Comparison of ENCODE assay signal across 8 cellular contexts in the genomic region with DNA sequence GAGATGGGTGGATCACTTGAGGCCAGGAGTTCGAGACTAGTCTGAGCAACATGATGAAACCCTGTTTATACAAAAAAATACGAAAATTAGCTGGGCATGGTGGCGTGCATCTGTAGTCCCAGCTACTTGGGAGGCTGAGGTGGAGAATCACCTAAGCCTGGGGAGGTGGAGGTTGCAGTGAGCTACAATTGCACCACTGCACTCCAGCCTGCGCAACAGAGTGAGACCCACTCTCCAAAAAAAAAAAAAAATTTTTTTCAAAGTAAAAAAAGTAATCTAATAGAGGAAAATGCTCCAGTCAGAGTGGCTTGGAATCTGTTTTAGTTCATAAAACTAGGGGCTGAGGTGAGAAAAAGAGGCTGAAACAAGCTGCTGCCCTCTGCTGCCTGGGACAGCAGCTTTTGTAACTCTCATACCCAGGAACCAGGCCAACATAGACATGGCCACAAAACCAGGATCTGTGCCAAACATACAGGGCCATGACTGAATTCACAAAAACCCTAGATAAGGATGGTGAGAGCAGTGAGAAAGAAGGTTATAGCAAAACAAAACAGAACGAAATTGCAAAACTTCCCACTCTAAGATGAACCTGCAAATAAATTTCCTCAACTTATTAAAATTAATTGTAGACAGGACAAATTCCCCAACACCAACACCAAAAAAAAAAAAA. TPM values are rescaled to one million over a fixed set of nuclear protein-coding genes. Genes with fewer than 3 reads are reported as not detected.
A peak's percentile ranks its signal among the peaks of the same experiment; 100 is the strongest.
DNase-seq lines count a peak whose midpoint lies in the region; ATAC-seq and TF ChIP-seq lines count a peak whose summit lies in the region.

No MANE protein-coding gene starts in this region.

- BruUV-seq in MCF 10A (replicated peaks; lab: Mats Ljungman, UMichigan) = no TSS peak

- POLR2A ChIA-PET in MCF 10A (lab: Yijun Ruan, JAX) = interaction anchor here (0.6 to 2.2 kb wide), 15 partner anchors 10 to 936 kb away, joined by 3 to 17 read pairs (median 4); partner anchors contain the start of gene UBAP1
- POLR2A ChIA-PET in activated CD4-positive, alpha-beta T cell treated with anti-CD3 and anti-CD28 coated beads for 36 hours (lab: Charles Lee) = no interaction called here

- H3K27ac ChIP-seq in breast epithelium (no peak overlapping the region), SU-DHL-6 (ENCODE audit: low read depth, low read length) (no peak overlapping the region), tibial nerve (no peak overlapping the region)

- DNase-seq in MCF 10A (ENCODE audit: unreplicated experiment) = peak; percentile 89
- DNase-seq in breast epithelium (ENCODE audit: low spot score in 2 of 2) = no peak
- DNase-seq in head of caudate nucleus = peak in 30 of 42 donors; percentile 8 to 71 (median 31)
- peak in 1 of 2 donors; percentile 28 for DNase-seq in tibial nerve (ENCODE audit: low spot score in 2 of 2)
- no peak for DNase-seq in germinal center (ENCODE audit: low spot score)
- DNase-seq in activated CD4-positive, alpha-beta T cell treated with anti-CD3 and anti-CD28 coated beads for 36 hours = no peak
- no peak for DNase-seq in activated gamma-delta T cell (lab: John Stamatoyannopoulos, UW)

- H3K9ac ChIP-seq in SU-DHL-6 (ENCODE audit: low read length) = no peak overlapping the region

- CTCF ChIA-PET in MCF 10A (lab: Yijun Ruan, JAX) = interaction anchor here (0.6 to 2.2 kb wide), 14 partner anchors 10 to 709 kb away, joined by 3 to 8 read pairs (median 4); no protein-coding TSS in a partner anchor
- CTCF ChIA-PET in activated CD4-positive, alpha-beta T cell treated with anti-CD3 and anti-CD28 coated beads for 36 hours (lab: Charles Lee) = interaction anchor here (0.7 to 1.5 kb wide), 2 partner anchors 11 to 1476 kb away, joined by 3 to 5 read pairs; no protein-coding TSS in a partner anchor

- TF ChIP-seq CTCF in MCF 10A (IDR thresholded peaks at IDR 0.05; ENCODE audit: unreplicated experiment) (peak; percentile 30), breast epithelium (IDR thresholded peaks at IDR 0.05) (no peak), SU-DHL-6 (IDR thresholded peaks at IDR 0.05; ENCODE audit: insufficient read depth, low read length, poor library complexity, severe bottlenecking) (peak; percentile 43), tibial nerve (IDR thresholded peaks at IDR 0.05) (peak in 3 of 5 experiments; percentile 19 to 30 (median 25))

- no peak for TF ChIP-seq POLR2A in breast epithelium (IDR thresholded peaks at IDR 0.05)
- no peak for TF ChIP-seq POLR2A in tibial nerve (IDR thresholded peaks at IDR 0.05)

- H3K36me3 Mint-ChIP-seq in MCF 10A (ENCODE audit: insufficient read depth, unreplicated experiment) = no peaks in the 10 kb centered on the region
- no peaks in the 10 kb centered on the region for H3K36me3 Mint-ChIP-seq in activated CD4-positive, alpha-beta T cell treated with anti-CD3 and anti-CD28 coated beads for 36 hours (ENCODE audit: low read depth)

- H3K4me3 Mint-ChIP-seq in MCF 10A (ENCODE audit: unreplicated experiment) = no peak overlapping the region
- H3K4me3 Mint-ChIP-seq in activated CD4-positive, alpha-beta T cell treated with anti-CD3 and anti-CD28 coated beads for 36 hours = no peak overlapping the region

- H3K79me2 ChIP-seq in SU-DHL-6 (ENCODE audit: insufficient read depth, low read length) = no peaks in the 10 kb centered on the region

- WGBS in tibial nerve, 2 donors = 81 to 83% methylated on average over 5 of the region's 5 CpGs

- H3K9me2 ChIP-seq in SU-DHL-6 (replicated peaks; ENCODE audit: insufficient read depth, low read length) = no peaks in the 10 kb centered on the region

- H3K27me3 ChIP-seq in breast epithelium = no peaks in the 10 kb centered on the region
- no peaks in the 10 kb centered on the region for H3K27me3 ChIP-seq in SU-DHL-6 (ENCODE audit: low read length)
- H3K27me3 ChIP-seq in tibial nerve = no peaks in the 10 kb centered on the region

- no peaks in the 10 kb centered on the region for H3K4me1 ChIP-seq in breast epithelium
- peaks cover 0 to 14% (median 2%) of the 10 kb centered on the region in 4 donors for H3K4me1 ChIP-seq in tibial nerve

- no peak overlapping the region for H3K27ac Mint-ChIP-seq in MCF 10A (ENCODE audit: low read depth, unreplicated experiment)
- no peak overlapping the region for H3K27ac Mint-ChIP-seq in activated CD4-positive, alpha-beta T cell treated with anti-CD3 and anti-CD28 coated beads for 36 hours

- no peaks in the 10 kb centered on the region for H3F3A ChIP-seq in SU-DHL-6 (ENCODE audit: insufficient read depth)

- TF ChIP-seq EP300 in tibial nerve (IDR thresholded peaks at IDR 0.05) = peak in 1 of 2 donors; percentile 44

- H3K4me3 ChIP-seq in breast epithelium (no peak overlapping the region), SU-DHL-6 (ENCODE audit: insufficient read depth, low read length, poor library complexity, severe bottlenecking) (no peak overlapping the region), tibial nerve (no peak overlapping the region)

- peaks cover 15% of the 10 kb centered on the region for H3K4me1 Mint-ChIP-seq in MCF 10A (ENCODE audit: insufficient read depth, unreplicated experiment)
- peaks cover 2% of the 10 kb centered on the region for H3K4me1 Mint-ChIP-seq in activated CD4-positive, alpha-beta T cell treated with anti-CD3 and anti-CD28 coated beads for 36 hours

- no peaks in the 10 kb centered on the region for H3K27me3 Mint-ChIP-seq in MCF 10A (ENCODE audit: insufficient read depth, unreplicated experiment)
- H3K27me3 Mint-ChIP-seq in activated CD4-positive, alpha-beta T cell treated with anti-CD3 and anti-CD28 coated beads for 36 hours = no peaks in the 10 kb centered on the region

- H3K9me3 ChIP-seq in breast epithelium = no peaks in the 10 kb centered on the region
- H3K9me3 ChIP-seq in SU-DHL-6 (ENCODE audit: insufficient read depth, low read length) = no peaks in the 10 kb centered on the region
- no peaks in the 10 kb centered on the region for H3K9me3 ChIP-seq in tibial nerve

- no peaks in the 10 kb centered on the region for H3K9me3 Mint-ChIP-seq in MCF 10A (ENCODE audit: unreplicated experiment)
- no peaks in the 10 kb centered on the region for H3K9me3 Mint-ChIP-seq in activated CD4-positive, alpha-beta T cell treated with anti-CD3 and anti-CD28 coated beads for 36 hours (ENCODE audit: low read depth)

- H4K20me1 ChIP-seq in SU-DHL-6 (ENCODE audit: low read depth, low read length) = no peaks in the 10 kb centered on the region

- no peak for ATAC-seq in activated CD4-positive, alpha-beta T cell treated with anti-CD3 and anti-CD28 coated beads for 36 hours

- H3K4me2 ChIP-seq in SU-DHL-6 (ENCODE audit: low read depth, low read length, poor library complexity, severe bottlenecking) = no peak overlapping the region

- intact Hi-C loops in MCF 10A (cut with micrococcal nuclease) = no loop called here
- intact Hi-C loops in breast epithelium (cut with DNase I; ENCODE audit: low total_unique reads) = no loop called here
- intact Hi-C loops in head of caudate nucleus (cut with DNase I) = no loop called here
- intact Hi-C loops in activated CD4-positive, alpha-beta T cell treated with anti-CD3 and anti-CD28 coated beads for 36 hours (cut with DNase I, micrococcal nuclease) = no loop called here

- no peaks in the 10 kb centered on the region for H3K36me3 ChIP-seq in breast epithelium
- no peaks in the 10 kb centered on the region for H3K36me3 ChIP-seq in SU-DHL-6 (ENCODE audit: low read length)
- no peaks in the 10 kb centered on the region for H3K36me3 ChIP-seq in tibial nerve

- no peak overlapping the region for H2AFZ ChIP-seq in SU-DHL-6 (ENCODE audit: low read depth, low read length, severe bottlenecking)

RNA-seq across cellular contexts. Expression of gene DCAF12, which starts 13.1 kb away (rescaled TPM):
- total RNA-seq in MCF 10A (2022) (39.8 and 44.2 TPM in 2 replicates), breast epithelium (10 to 100 TPM; 25.6 to 36.7 (median 29.6) TPM), tibial nerve (10 to 100 TPM; 21.3 to 34.9 (median 24.2) TPM)
- 10 to 100 TPM; 34.6 to 35.0 TPM for total RNA-seq in activated CD4-positive, alpha-beta T cell treated with anti-CD3 and anti-CD28 coated beads for 36 hours

RNA-seq across cellular contexts. Expression of gene UBAP1, which starts 39.2 kb away (rescaled TPM):
- total RNA-seq in MCF 10A (2022) = 58.0 and 64.4 TPM in 2 replicates
- 10 to 100 TPM; 49.5 to 56.5 (median 51.4) TPM for total RNA-seq in breast epithelium
- total RNA-seq in tibial nerve = 10 to 100 TPM; 36.7 to 46.1 (median 38.3) TPM
- 10 to 100 TPM; 29.5 to 43.3 TPM for total RNA-seq in activated CD4-positive, alpha-beta T cell treated with anti-CD3 and anti-CD28 coated beads for 36 hours

Comparison
In these comparisons a context has a peak if more than half of its experiments do, and no peak if none do; other contexts are left out.
1. DNase-seq: peak in MCF 10A (single experiment) and head of caudate nucleus (30 of 42); none in breast epithelium (0 of 2), germinal center (single experiment), activated CD4-positive, alpha-beta T cell treated with anti-CD3 and anti-CD28 coated beads for 36 hours (single experiment) and activated gamma-delta T cell (single experiment).
2. CTCF ChIP-seq: peak in MCF 10A (single experiment), SU-DHL-6 (single experiment) and tibial nerve (3 of 5); none in breast epithelium (0 of 3).